Comparison of ENCODE assay signal across 21 cellular contexts in genomic region chr11:5679811-5680210, GRCh38. TPM values are rescaled to one million over a fixed set of nuclear protein-coding genes. Genes with fewer than 3 reads are reported as not detected.
"Had no signal": no experiment of that assay in that cellular context is flagged by ENCODE, and none has a peak within 500 bp of the region (broad histone marks: within the 10 kb centered on the region; RNA-seq: fewer than 3 reads in every experiment).

No MANE protein-coding gene starts in this region.

- H3K4me1 ChIP-seq: psoas muscle, SJCRH30 had no signal

- H3K27me3 ChIP-seq: SJCRH30, tibial artery had no signal

- H3K36me3 ChIP-seq: SJCRH30 had no signal

- H3K27ac Mint-ChIP-seq: activated T-cell treated with anti-CD3 and anti-CD28 coated beads, Interleukin-2, amount 50 U/mL, for 72 hours; nephron progenitor cell; T-helper 2 cell treated with Interferon-gamma antibody and Interleukin-4, amounts not matched to agents 5 μg/mL and 100 μg/mL, for 36 hours had no signal

- FAIRE-seq: endometrium, urothelium cell line had no signal

- H3K9me3 ChIP-seq: psoas muscle, SJCRH30, tibial artery had no signal

- H3K4me3 ChIP-seq: left ventricle myocardium inferior, psoas muscle, SJCRH30, tibial artery had no signal

- DNase-seq: activated CD4-positive, alpha-beta T cell treated with anti-CD3 and anti-CD28 coated beads, Interleukin-2, amount 50 U/mL, for 48 hours; activated CD4-positive, CD25-positive, alpha-beta regulatory T cell; activated T-cell treated with anti-CD3 and anti-CD28 coated beads, Interleukin-2, amount 50 U/mL, for 72 hours; aorta; glutamatergic neuron; hypothalamus; left ventricle myocardium inferior; mesendoderm; nephron progenitor cell; occipital lobe; psoas muscle; SJCRH30; stimulated activated CD4-positive, alpha-beta T cell treated with anti-CD3 and anti-CD28 coated beads, Interleukin-1b, Interleukin-23, amount 100 ng/mL, for 48 hours; SW 1271; tibial artery had no signal

- ATAC-seq: activated T-cell treated with anti-CD3 and anti-CD28 coated beads, Interleukin-2, amount 50 U/mL, for 72 hours; esophagus mucosa; psoas muscle; sciatic nerve had no signal

- H3K4me3 Mint-ChIP-seq: activated T-cell treated with anti-CD3 and anti-CD28 coated beads, Interleukin-2, amount 50 U/mL, for 72 hours; nephron progenitor cell; T-helper 2 cell treated with Interferon-gamma antibody and Interleukin-4, amounts not matched to agents 5 μg/mL and 100 μg/mL, for 36 hours had no signal

- H3K27ac ChIP-seq: left ventricle myocardium inferior, psoas muscle, SJCRH30, tibial artery had no signal

- H3K9me3 Mint-ChIP-seq: activated T-cell treated with anti-CD3 and anti-CD28 coated beads, Interleukin-2, amount 50 U/mL, for 72 hours; T-helper 2 cell treated with Interferon-gamma antibody and Interleukin-4, amounts not matched to agents 5 μg/mL and 100 μg/mL, for 36 hours had no signal

RNA-seq across cellular contexts. Expression of gene TRIM34, which starts 55.0 kb away (rescaled TPM):
- total RNA-seq: SJCRH30 had no signal

RNA-seq across cellular contexts. Expression of gene OR56B1, which starts 56.4 kb away (rescaled TPM):
- total RNA-seq: esophagus mucosa, kidney epithelial cell, left ventricle myocardium inferior, occipital lobe, psoas muscle, SJCRH30 had no signal
- polyA plus RNA-seq: aorta, psoas muscle had no signal
